ENCODE assay signal across 2 cellular contexts in the genomic region with DNA sequence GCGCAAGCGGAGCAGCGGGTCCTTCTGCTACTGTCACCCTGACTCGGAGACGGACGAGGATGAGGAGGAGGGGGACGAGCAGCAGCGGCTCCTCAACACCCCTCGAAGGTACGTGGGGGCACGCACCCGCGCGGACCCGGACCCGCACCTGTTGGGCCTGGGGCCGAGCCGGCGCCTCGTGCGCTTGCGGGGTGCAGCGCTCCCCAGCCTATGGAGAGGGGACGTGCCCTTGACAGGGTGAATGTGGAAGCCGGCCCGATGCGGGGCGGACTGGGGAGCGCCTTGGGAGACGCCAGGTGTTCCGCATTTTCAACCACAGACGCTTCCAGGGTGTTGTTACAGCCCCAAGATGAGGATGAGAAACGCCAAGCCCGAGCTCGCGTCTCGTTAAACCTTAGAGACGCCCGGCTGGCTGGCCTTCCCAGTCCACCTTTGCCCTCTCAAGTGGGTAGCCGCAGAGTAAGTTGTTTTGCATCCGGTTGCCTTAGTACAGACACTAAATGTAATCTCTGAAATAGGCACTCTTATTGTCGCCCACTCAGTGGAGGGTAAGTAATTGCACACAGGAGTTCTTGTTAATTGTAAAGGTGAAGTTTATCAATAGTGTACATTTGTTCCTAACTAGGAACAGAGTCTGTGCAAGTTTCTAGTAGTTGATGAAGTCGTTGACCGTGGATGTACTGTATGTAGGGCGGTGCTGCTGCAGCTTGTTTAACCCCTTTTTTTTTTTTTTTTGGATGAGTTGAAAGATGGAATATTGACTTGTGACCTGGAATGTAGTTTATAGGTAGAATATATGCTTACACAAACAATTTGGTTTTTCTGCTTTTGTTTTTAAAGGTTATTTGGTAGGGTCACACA.
A peak's percentile ranks its signal among the peaks of the same experiment; 100 is the strongest.
TF ChIP-seq lines count a peak whose summit lies in the region.

No MANE protein-coding gene starts in this region.

TF ChIP-seq in WTC11, 78 proteins besides CTCF, POLR2A, EP300 and RAD21 (continues in another document):
- no peak for TF ChIP-seq PRRX2 (CRISPR knock-in tag; IDR thresholded peaks at IDR 0.05)
- TF ChIP-seq, protein P1, sequence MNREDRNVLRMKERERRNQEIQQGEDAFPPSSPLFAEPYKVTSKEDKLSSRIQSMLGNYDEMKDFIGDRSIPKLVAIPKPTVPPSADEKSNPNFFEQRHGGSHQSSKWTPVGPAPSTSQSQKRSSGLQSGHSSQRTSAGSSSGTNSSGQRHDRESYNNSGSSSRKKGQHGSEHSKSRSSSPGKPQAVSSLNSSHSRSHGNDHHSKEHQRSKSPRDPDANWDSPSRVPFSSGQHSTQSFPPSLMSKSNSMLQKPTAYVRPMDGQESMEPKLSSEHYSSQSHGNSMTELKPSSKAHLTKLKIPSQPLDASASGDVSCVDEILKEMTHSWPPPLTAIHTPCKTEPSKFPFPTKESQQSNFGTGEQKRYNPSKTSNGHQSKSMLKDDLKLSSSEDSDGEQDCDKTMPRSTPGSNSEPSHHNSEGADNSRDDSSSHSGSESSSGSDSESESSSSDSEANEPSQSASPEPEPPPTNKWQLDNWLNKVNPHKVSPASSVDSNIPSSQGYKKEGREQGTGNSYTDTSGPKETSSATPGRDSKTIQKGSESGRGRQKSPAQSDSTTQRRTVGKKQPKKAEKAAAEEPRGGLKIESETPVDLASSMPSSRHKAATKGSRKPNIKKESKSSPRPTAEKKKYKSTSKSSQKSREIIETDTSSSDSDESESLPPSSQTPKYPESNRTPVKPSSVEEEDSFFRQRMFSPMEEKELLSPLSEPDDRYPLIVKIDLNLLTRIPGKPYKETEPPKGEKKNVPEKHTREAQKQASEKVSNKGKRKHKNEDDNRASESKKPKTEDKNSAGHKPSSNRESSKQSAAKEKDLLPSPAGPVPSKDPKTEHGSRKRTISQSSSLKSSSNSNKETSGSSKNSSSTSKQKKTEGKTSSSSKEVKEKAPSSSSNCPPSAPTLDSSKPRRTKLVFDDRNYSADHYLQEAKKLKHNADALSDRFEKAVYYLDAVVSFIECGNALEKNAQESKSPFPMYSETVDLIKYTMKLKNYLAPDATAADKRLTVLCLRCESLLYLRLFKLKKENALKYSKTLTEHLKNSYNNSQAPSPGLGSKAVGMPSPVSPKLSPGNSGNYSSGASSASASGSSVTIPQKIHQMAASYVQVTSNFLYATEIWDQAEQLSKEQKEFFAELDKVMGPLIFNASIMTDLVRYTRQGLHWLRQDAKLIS (CRISPR knock-in tag; IDR thresholded peaks at IDR 0.05; ENCODE audit: borderline replicate concordance): no peak
- TF ChIP-seq, protein P2, sequence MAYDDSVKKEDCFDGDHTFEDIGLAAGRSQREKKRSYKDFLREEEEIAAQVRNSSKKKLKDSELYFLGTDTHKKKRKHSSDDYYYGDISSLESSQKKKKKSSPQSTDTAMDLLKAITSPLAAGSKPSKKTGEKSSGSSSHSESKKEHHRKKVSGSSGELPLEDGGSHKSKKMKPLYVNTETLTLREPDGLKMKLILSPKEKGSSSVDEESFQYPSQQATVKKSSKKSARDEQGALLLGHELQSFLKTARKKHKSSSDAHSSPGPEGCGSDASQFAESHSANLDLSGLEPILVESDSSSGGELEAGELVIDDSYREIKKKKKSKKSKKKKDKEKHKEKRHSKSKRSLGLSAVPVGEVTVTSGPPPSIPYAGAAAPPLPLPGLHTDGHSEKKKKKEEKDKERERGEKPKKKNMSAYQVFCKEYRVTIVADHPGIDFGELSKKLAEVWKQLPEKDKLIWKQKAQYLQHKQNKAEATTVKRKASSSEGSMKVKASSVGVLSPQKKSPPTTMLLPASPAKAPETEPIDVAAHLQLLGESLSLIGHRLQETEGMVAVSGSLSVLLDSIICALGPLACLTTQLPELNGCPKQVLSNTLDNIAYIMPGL (CRISPR knock-in tag; IDR thresholded peaks at IDR 0.05): no peak
- TF ChIP-seq, protein P3, sequence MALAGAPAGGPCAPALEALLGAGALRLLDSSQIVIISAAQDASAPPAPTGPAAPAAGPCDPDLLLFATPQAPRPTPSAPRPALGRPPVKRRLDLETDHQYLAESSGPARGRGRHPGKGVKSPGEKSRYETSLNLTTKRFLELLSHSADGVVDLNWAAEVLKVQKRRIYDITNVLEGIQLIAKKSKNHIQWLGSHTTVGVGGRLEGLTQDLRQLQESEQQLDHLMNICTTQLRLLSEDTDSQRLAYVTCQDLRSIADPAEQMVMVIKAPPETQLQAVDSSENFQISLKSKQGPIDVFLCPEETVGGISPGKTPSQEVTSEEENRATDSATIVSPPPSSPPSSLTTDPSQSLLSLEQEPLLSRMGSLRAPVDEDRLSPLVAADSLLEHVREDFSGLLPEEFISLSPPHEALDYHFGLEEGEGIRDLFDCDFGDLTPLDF (CRISPR knock-in tag; IDR thresholded peaks at IDR 0.05): no peak
- TF ChIP-seq FOXK1 (CRISPR knock-in tag; IDR thresholded peaks at IDR 0.05): no peak
- 0 out of 2 replicates have a peak, but pooled peaks have one; percentile 41 for TF ChIP-seq KAT7 (CRISPR knock-in tag; IDR thresholded peaks at IDR 0.05; ENCODE audit: borderline replicate concordance)
- TF ChIP-seq, protein P4, sequence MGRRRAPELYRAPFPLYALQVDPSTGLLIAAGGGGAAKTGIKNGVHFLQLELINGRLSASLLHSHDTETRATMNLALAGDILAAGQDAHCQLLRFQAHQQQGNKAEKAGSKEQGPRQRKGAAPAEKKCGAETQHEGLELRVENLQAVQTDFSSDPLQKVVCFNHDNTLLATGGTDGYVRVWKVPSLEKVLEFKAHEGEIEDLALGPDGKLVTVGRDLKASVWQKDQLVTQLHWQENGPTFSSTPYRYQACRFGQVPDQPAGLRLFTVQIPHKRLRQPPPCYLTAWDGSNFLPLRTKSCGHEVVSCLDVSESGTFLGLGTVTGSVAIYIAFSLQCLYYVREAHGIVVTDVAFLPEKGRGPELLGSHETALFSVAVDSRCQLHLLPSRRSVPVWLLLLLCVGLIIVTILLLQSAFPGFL (CRISPR knock-in tag; IDR thresholded peaks at IDR 0.05; ENCODE audit: borderline replicate concordance): peak; percentile 45; the same call in 1 of the 2 replicates

TF ChIP-seq in HepG2, 621 proteins besides CTCF, POLR2A, EP300 and RAD21 (continues in another document):
- TF ChIP-seq PRMT3 (CRISPR knock-in tag; IDR thresholded peaks at IDR 0.05; ENCODE audit: borderline replicate concordance, low read depth) (no peak), FOXJ3 (CRISPR knock-in tag; IDR thresholded peaks at IDR 0.05; ENCODE audit: borderline replicate concordance) (peak; percentile 28; the same call in 1 of the 2 replicates), BRD4 (CRISPR knock-in tag; IDR thresholded peaks at IDR 0.05) (0 out of 2 replicates have a peak, but pooled peaks have one; percentile 32), ZSCAN31 (CRISPR knock-in tag; IDR thresholded peaks at IDR 0.05; ENCODE audit: low read depth) (no peak), ZNF256 (CRISPR knock-in tag; conservative IDR thresholded peaks at IDR 0.05) (0 out of 2 replicates have a peak, but pooled peaks have one; percentile 22), CCDC6 (CRISPR knock-in tag; IDR thresholded peaks at IDR 0.05) (peak; percentile 33; the same call in 1 of the 2 replicates), SRSF1 (optimal IDR thresholded peaks at IDR 0.05; ENCODE audit: low read depth, low read length) (peak; percentile 17), HNF4A (CRISPR knock-in tag; IDR thresholded peaks at IDR 0.05) (peak; percentile 38), ZNF607 (CRISPR knock-in tag; IDR thresholded peaks at IDR 0.05; ENCODE audit: borderline replicate concordance) (no peak), MAFF (IDR thresholded peaks at IDR 0.05; ENCODE audit: low read depth, low read length) (0 out of 2 replicates have a peak, but pooled peaks have one; percentile 1), TARDBP (CRISPR knock-in tag; IDR thresholded peaks at IDR 0.05) (0 out of 2 replicates have a peak, but pooled peaks have one; percentile 14), KDM5B (CRISPR knock-in tag; IDR thresholded peaks at IDR 0.05; ENCODE audit: borderline replicate concordance) (0 out of 2 replicates have a peak, but pooled peaks have one; percentile 1), SNAI1 (CRISPR knock-in tag; IDR thresholded peaks at IDR 0.05; ENCODE audit: borderline replicate concordance) (peak; percentile 74), BRCA1 (CRISPR knock-in tag; IDR thresholded peaks at IDR 0.05) (peak; percentile 50; the same call in 1 of the 2 replicates), ZNF160 (CRISPR knock-in tag; IDR thresholded peaks at IDR 0.05) (0 out of 2 replicates have a peak, but pooled peaks have one; percentile 48)
- TF ChIP-seq, protein P5, sequence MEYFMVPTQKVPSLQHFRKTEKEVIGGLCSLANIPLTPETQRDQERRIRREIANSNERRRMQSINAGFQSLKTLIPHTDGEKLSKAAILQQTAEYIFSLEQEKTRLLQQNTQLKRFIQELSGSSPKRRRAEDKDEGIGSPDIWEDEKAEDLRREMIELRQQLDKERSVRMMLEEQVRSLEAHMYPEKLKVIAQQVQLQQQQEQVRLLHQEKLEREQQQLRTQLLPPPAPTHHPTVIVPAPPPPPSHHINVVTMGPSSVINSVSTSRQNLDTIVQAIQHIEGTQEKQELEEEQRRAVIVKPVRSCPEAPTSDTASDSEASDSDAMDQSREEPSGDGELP (IDR thresholded peaks at IDR 0.05; ENCODE audit: borderline replicate concordance, low read depth): 0 out of 2 replicates have a peak, but pooled peaks have one; percentile 9
- TF ChIP-seq, protein P6, sequence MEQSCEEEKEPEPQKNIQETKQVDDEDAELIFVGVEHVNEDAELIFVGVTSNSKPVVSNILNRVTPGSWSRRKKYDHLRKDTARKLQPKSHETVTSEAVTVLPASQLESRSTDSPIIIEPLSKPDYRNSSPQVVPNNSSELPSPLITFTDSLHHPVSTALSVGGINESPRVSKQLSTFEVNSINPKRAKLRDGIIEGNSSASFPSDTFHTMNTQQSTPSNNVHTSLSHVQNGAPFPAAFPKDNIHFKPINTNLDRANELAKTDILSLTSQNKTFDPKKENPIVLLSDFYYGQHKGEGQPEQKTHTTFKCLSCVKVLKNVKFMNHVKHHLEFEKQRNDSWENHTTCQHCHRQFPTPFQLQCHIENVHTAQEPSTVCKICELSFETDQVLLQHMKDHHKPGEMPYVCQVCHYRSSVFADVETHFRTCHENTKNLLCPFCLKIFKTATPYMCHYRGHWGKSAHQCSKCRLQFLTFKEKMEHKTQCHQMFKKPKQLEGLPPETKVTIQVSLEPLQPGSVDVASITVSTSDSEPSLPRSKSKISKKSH (CRISPR knock-in tag; IDR thresholded peaks at IDR 0.05; ENCODE audit: borderline replicate concordance): peak; percentile 47; the same call in 1 of the 2 replicates
- TF ChIP-seq, protein P7, sequence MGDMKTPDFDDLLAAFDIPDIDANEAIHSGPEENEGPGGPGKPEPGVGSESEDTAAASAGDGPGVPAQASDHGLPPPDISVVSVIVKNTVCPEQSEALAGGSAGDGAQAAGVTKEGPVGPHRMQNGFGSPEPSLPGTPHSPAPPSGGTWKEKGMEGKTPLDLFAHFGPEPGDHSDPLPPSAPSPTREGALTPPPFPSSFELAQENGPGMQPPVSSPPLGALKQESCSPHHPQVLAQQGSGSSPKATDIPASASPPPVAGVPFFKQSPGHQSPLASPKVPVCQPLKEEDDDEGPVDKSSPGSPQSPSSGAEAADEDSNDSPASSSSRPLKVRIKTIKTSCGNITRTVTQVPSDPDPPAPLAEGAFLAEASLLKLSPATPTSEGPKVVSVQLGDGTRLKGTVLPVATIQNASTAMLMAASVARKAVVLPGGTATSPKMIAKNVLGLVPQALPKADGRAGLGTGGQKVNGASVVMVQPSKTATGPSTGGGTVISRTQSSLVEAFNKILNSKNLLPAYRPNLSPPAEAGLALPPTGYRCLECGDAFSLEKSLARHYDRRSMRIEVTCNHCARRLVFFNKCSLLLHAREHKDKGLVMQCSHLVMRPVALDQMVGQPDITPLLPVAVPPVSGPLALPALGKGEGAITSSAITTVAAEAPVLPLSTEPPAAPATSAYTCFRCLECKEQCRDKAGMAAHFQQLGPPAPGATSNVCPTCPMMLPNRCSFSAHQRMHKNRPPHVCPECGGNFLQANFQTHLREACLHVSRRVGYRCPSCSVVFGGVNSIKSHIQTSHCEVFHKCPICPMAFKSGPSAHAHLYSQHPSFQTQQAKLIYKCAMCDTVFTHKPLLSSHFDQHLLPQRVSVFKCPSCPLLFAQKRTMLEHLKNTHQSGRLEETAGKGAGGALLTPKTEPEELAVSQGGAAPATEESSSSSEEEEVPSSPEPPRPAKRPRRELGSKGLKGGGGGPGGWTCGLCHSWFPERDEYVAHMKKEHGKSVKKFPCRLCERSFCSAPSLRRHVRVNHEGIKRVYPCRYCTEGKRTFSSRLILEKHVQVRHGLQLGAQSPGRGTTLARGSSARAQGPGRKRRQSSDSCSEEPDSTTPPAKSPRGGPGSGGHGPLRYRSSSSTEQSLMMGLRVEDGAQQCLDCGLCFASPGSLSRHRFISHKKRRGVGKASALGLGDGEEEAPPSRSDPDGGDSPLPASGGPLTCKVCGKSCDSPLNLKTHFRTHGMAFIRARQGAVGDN (CRISPR knock-in tag; IDR thresholded peaks at IDR 0.05): peak; percentile 63
- TF ChIP-seq, protein P8, sequence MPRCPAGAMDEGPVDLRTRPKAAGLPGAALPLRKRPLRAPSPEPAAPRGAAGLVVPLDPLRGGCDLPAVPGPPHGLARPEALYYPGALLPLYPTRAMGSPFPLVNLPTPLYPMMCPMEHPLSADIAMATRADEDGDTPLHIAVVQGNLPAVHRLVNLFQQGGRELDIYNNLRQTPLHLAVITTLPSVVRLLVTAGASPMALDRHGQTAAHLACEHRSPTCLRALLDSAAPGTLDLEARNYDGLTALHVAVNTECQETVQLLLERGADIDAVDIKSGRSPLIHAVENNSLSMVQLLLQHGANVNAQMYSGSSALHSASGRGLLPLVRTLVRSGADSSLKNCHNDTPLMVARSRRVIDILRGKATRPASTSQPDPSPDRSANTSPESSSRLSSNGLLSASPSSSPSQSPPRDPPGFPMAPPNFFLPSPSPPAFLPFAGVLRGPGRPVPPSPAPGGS (CRISPR knock-in tag; IDR thresholded peaks at IDR 0.05): 0 out of 2 replicates have a peak, but pooled peaks have one; percentile 44
- TF ChIP-seq, protein P9, sequence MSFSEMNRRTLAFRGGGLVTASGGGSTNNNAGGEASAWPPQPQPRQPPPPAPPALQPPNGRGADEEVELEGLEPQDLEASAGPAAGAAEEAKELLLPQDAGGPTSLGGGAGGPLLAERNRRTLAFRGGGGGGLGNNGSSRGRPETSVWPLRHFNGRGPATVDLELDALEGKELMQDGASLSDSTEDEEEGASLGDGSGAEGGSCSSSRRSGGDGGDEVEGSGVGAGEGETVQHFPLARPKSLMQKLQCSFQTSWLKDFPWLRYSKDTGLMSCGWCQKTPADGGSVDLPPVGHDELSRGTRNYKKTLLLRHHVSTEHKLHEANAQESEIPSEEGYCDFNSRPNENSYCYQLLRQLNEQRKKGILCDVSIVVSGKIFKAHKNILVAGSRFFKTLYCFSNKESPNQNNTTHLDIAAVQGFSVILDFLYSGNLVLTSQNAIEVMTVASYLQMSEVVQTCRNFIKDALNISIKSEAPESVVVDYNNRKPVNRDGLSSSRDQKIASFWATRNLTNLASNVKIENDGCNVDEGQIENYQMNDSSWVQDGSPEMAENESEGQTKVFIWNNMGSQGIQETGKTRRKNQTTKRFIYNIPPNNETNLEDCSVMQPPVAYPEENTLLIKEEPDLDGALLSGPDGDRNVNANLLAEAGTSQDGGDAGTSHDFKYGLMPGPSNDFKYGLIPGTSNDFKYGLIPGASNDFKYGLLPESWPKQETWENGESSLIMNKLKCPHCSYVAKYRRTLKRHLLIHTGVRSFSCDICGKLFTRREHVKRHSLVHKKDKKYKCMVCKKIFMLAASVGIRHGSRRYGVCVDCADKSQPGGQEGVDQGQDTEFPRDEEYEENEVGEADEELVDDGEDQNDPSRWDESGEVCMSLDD (CRISPR knock-in tag; IDR thresholded peaks at IDR 0.05; ENCODE audit: borderline replicate concordance): peak; percentile 88
